16 cellular contexts compared by ENCODE assay signal in the genomic region with DNA sequence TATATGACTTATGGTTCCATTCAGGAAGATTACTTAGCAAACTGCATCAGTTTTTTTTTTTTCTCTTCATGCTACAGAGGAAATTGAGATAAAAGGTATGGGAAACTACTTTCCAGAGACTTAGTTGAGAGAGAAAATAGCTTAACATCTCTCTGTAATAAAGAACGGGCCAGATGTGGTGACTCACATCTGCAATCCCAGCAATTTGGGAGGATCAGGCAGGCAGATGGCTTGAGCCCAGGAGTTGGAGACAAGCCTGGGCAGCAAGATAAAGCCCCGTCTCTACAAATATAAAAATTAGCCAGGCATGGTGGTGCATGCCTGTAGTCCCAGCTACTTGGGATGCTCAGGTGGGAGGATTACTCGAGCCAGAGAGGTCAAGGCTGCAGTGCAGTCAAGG.
DNase-seq lines count a peak whose midpoint lies in the region; ATAC-seq and TF ChIP-seq lines count a peak whose summit lies in the region.
"Had no signal": no experiment of that assay in that cellular context is flagged by ENCODE, and none has a peak within 500 bp of the region (broad histone marks: within the 10 kb centered on the region; RNA-seq: fewer than 3 reads in every experiment).

No MANE protein-coding gene starts in this region.

- H3K27ac Mint-ChIP-seq in HFFc6 = peak overlapping the region; percentile 28; the same call in 1 of the 2 replicates
- no peak overlapping the region for H3K27ac Mint-ChIP-seq in CD4-positive, alpha-beta memory T cell

- no peak overlapping the region for H3K4me3 ChIP-seq in cardiac fibroblast (replicated peaks in 1 of 2; ENCODE audit: low read depth in 2 of 2, low read length in 2 of 2)
- H3K4me3 ChIP-seq in colonic mucosa = no peak overlapping the region
- H3K4me3 ChIP-seq in CD4-positive, alpha-beta memory T cell (ENCODE audit: low read length in 2 of 2) = no peak overlapping the region
- H3K4me3 ChIP-seq: ascending aorta, coronary artery, sigmoid colon, testis had no signal

- ATAC-seq in omental fat pad (ENCODE audit: low FRiP score) = peak; percentile 46

- peaks cover 4% of the 10 kb centered on the region; the same call in 1 of the 2 replicates for H3K9me3 Mint-ChIP-seq in HFFc6
- H3K9me3 Mint-ChIP-seq in CD4-positive, alpha-beta memory T cell = peaks cover 0 to 8% (median 4%) of the 10 kb centered on the region in 8 donors

- no peaks in the 10 kb centered on the region for H3K36me3 ChIP-seq in colonic mucosa
- no peaks in the 10 kb centered on the region for H3K36me3 ChIP-seq in CD4-positive, alpha-beta memory T cell (ENCODE audit: insufficient read depth, low read length)
- H3K36me3 ChIP-seq: ascending aorta, neutrophil, sigmoid colon had no signal

- no peak overlapping the region for H3K9ac ChIP-seq in colonic mucosa (ENCODE audit: low read depth in 2 of 2, low read length in 2 of 2)

- H3K27me3 ChIP-seq in colonic mucosa = no peaks in the 10 kb centered on the region
- H3K27me3 ChIP-seq in CD4-positive, alpha-beta memory T cell (ENCODE audit: insufficient read depth, low read length) = no peaks in the 10 kb centered on the region
- H3K27me3 ChIP-seq: ascending aorta, neutrophil, sigmoid colon, testis had no signal

- no peaks in the 10 kb centered on the region for H3K4me1 ChIP-seq in colonic mucosa
- H3K4me1 ChIP-seq in CD4-positive, alpha-beta memory T cell (ENCODE audit: insufficient read depth, low read length) = no peaks in the 10 kb centered on the region
- H3K4me1 ChIP-seq: ascending aorta, sigmoid colon, testis had no signal

- H3K36me3 Mint-ChIP-seq in HFFc6 (ENCODE audit: low read depth) = 0 out of 2 replicates have a peak, but pooled peaks cover 9% of the 10 kb centered on the region
- H3K36me3 Mint-ChIP-seq in CD4-positive, alpha-beta memory T cell = no peaks in the 10 kb centered on the region

- H3K9me3 ChIP-seq in colonic mucosa = no peaks in the 10 kb centered on the region
- H3K9me3 ChIP-seq in CD4-positive, alpha-beta memory T cell (ENCODE audit: control insufficient read depth in 1 of 2, low read length in 2 of 2) = no peaks in the 10 kb centered on the region
- H3K9me3 ChIP-seq: ascending aorta, neutrophil, testis had no signal

- peaks cover 50% of the 10 kb centered on the region for H3K4me1 Mint-ChIP-seq in HFFc6 (ENCODE audit: low read depth)
- peaks cover 0 to 1% (median 0%) of the 10 kb centered on the region in 4 donors for H3K4me1 Mint-ChIP-seq in CD4-positive, alpha-beta memory T cell

- H3K27me3 Mint-ChIP-seq in HFFc6 (ENCODE audit: insufficient read depth) = no peaks in the 10 kb centered on the region
- no peaks in the 10 kb centered on the region for H3K27me3 Mint-ChIP-seq in CD4-positive, alpha-beta memory T cell

- H3K4me3 Mint-ChIP-seq in HFFc6 = peak overlapping the region; percentile 70
- no peak overlapping the region for H3K4me3 Mint-ChIP-seq in CD4-positive, alpha-beta memory T cell

- POLR2A ChIA-PET in CD4-positive, alpha-beta memory T cell (lab: Charles Lee; ENCODE audit: partially characterized antibody) = no interaction called here

- no peak for TF ChIP-seq CTCF in HFFc6 (IDR thresholded peaks at IDR 0.05)
- no peak for TF ChIP-seq CTCF in cardiac fibroblast (IDR thresholded peaks at IDR 0.05; ENCODE audit: low read depth, low read length)
- TF ChIP-seq CTCF in omental fat pad (IDR thresholded peaks at IDR 0.05) = no peak
- no peak for TF ChIP-seq CTCF in colonic mucosa (IDR thresholded peaks at IDR 0.05)

- peak; percentile 29 for DNase-seq in AG20443 (ENCODE audit: low spot score)
- peak; percentile 23 for DNase-seq in HFFc6
- peak; percentile 48 to 65 for DNase-seq in cardiac fibroblast (ENCODE audit: low read depth in 2 of 2)
- no peak for DNase-seq in omental fat pad (ENCODE audit: low spot score)
- DNase-seq in NCI-H187 treated with DMSO at 0.1 percent for 48 hours (lab: John Stamatoyannopoulos, UW) = no peak
- DNase-seq in colonic mucosa = no peak
- DNase-seq in CD4-positive, alpha-beta memory T cell = no peak
- DNase-seq: activated effector memory CD4-positive, alpha-beta T cell treated with anti-CD3 and anti-CD28 coated beads, Interleukin-2, amount 50 U/mL, for 16 hours; NCI-H1436 treated with DMSO at 0.1 percent for 48 hours; sigmoid colon; stimulated activated CD4-positive, alpha-beta T cell treated with anti-CD3 and anti-CD28 coated beads, Interleukin-4, amount 100 ng/mL, for 4 hours; T-helper 2 cell; testis had no signal

- no peak overlapping the region for H3K27ac ChIP-seq in colonic mucosa
- no peak overlapping the region for H3K27ac ChIP-seq in CD4-positive, alpha-beta memory T cell (ENCODE audit: low read depth, low read length)
- H3K27ac ChIP-seq: ascending aorta, coronary artery, neutrophil, sigmoid colon, testis had no signal

- CTCF ChIA-PET in CD4-positive, alpha-beta memory T cell (lab: Charles Lee; ENCODE audit: partially characterized antibody) = no interaction called here

- intact Hi-C loops in colonic mucosa (cut with DNase I) = no loop called here
- intact Hi-C loops in CD4-positive, alpha-beta memory T cell (cut with micrococcal nuclease) = no loop called here

Comparison
In these comparisons a context has a peak if more than half of its experiments do, and no peak if none do; other contexts are left out.
1. DNase-seq: peak in AG20443 (single experiment), HFFc6 (single experiment) and cardiac fibroblast (2 of 2); none in omental fat pad (single experiment), NCI-H187 treated with DMSO at 0.1 percent for 48 hours (single experiment), colonic mucosa (single experiment) and CD4-positive, alpha-beta memory T cell (0 of 5).